Comparison of ENCODE assay signal across 24 cellular contexts in genomic region chr4:182775075-182775474, GRCh38.
"Had no signal": no experiment of that assay in that cellular context is flagged by ENCODE, and none has a peak within 500 bp of the region (broad histone marks: within the 10 kb centered on the region; RNA-seq: fewer than 3 reads in every experiment).

No MANE protein-coding gene starts in this region.

- H3K36me3 ChIP-seq: ovary, right lobe of liver, thoracic aorta, vagina had no signal

- H3K4me3 Mint-ChIP-seq: naive thymus-derived CD4-positive, alpha-beta T cell; natural killer cell; nephron; stimulated activated naive B cell treated with anti-CD40 and anti-IgM and Interleukin-4, amounts not matched to agents 10 μg/mL and 1 μg/mL and 100 μg/mL, for 72 hours; type B pancreatic cell had no signal

- H3K27ac Mint-ChIP-seq: naive thymus-derived CD4-positive, alpha-beta T cell; natural killer cell; nephron; progenitor cell of endocrine pancreas; stimulated activated naive B cell treated with anti-CD40 and anti-IgM and Interleukin-4, amounts not matched to agents 10 μg/mL and 1 μg/mL and 100 μg/mL, for 72 hours; type B pancreatic cell had no signal

- H3K9me3 Mint-ChIP-seq: natural killer cell, type B pancreatic cell had no signal

- H3K27me3 Mint-ChIP-seq: progenitor cell of endocrine pancreas; stimulated activated naive B cell treated with anti-CD40 and anti-IgM and Interleukin-4, amounts not matched to agents 10 μg/mL and 1 μg/mL and 100 μg/mL, for 72 hours; type B pancreatic cell had no signal

- H3K9ac ChIP-seq: parathyroid adenoma had no signal

- DNase-seq: naive thymus-derived CD4-positive, alpha-beta T cell; natural killer cell; occipital lobe; ovary; psoas muscle; right cardiac atrium; right lobe of liver; sigmoid colon; small intestine; stimulated activated CD4-positive, alpha-beta T cell treated with anti-CD3 and anti-CD28 coated beads, Interleukin-15, amount 100 ng/mL, for 24 hours; stimulated activated CD4-positive, alpha-beta T cell treated with anti-CD3 and anti-CD28 coated beads, Interleukin-2, amount 100 ng/mL, for 24 hours; stimulated activated CD4-positive, alpha-beta T cell treated with anti-CD3 and anti-CD28 coated beads, Interleukin-2, amount 100 ng/mL, for 48 hours; stimulated activated CD4-positive, alpha-beta T cell treated with anti-CD3 and anti-CD28 coated beads, Interleukin-4, amount 100 ng/mL, for 24 hours; stimulated activated naive B cell treated with anti-CD40 and anti-IgM and Interleukin-4, amounts not matched to agents 10 μg/mL and 1 μg/mL and 100 μg/mL, for 72 hours; stimulated activated naive CD4-positive, alpha-beta T cell treated with Interleukin-2 at 50 U/mL for 16 hours; stomach; thyroid gland had no signal

- H2AFZ ChIP-seq: parathyroid adenoma had no signal

- H3K4me3 ChIP-seq: ovary, psoas muscle, right lobe of liver, sigmoid colon, stomach, thoracic aorta, thyroid gland, tibial nerve, vagina had no signal

- H3K27ac ChIP-seq: ovary, parathyroid adenoma, psoas muscle, right lobe of liver, sigmoid colon, stomach, thoracic aorta, thyroid gland, tibial nerve, vagina had no signal

- H3K36me3 Mint-ChIP-seq: naive thymus-derived CD4-positive, alpha-beta T cell; natural killer cell; stimulated activated naive B cell treated with anti-CD40 and anti-IgM and Interleukin-4, amounts not matched to agents 10 μg/mL and 1 μg/mL and 100 μg/mL, for 72 hours had no signal

- H3K9me3 ChIP-seq: ovary, psoas muscle, right lobe of liver, sigmoid colon, stomach, thoracic aorta, thyroid gland, tibial nerve, vagina had no signal

- H3K4me1 ChIP-seq: parathyroid adenoma, psoas muscle, right lobe of liver, sigmoid colon, stomach, thyroid gland, tibial nerve, vagina had no signal

- H3K27me3 ChIP-seq: ovary, right lobe of liver, sigmoid colon, stomach, thyroid gland, tibial nerve, vagina had no signal

- H3K4me1 Mint-ChIP-seq: naive thymus-derived CD4-positive, alpha-beta T cell; natural killer cell; stimulated activated naive B cell treated with anti-CD40 and anti-IgM and Interleukin-4, amounts not matched to agents 10 μg/mL and 1 μg/mL and 100 μg/mL, for 72 hours had no signal

- ATAC-seq: naive thymus-derived CD4-positive, alpha-beta T cell; psoas muscle; right cardiac atrium; right lobe of liver; stimulated activated naive B cell treated with anti-CD40 and anti-IgM and Interleukin-4, amounts not matched to agents 10 μg/mL and 1 μg/mL and 100 μg/mL, for 72 hours had no signal

- H3K79me2 ChIP-seq: parathyroid adenoma had no signal
